Comparison of ENCODE assay signal across 8 cellular contexts in genomic region chr15:94526071-94526689, GRCh38.
DNase-seq lines count a peak whose midpoint lies in the region; ATAC-seq and TF ChIP-seq lines count a peak whose summit lies in the region.
"Had no signal": no experiment of that assay in that cellular context is flagged by ENCODE, and none has a peak within 500 bp of the region (broad histone marks: within the 10 kb centered on the region; RNA-seq: fewer than 3 reads in every experiment).

No MANE protein-coding gene starts in this region.

- H3K36me3 Mint-ChIP-seq in WTC11 = no peaks in the 10 kb centered on the region
- no peaks in the 10 kb centered on the region for H3K36me3 Mint-ChIP-seq in nephron progenitor cell (ENCODE audit: low read depth)
- no peaks in the 10 kb centered on the region for H3K36me3 Mint-ChIP-seq in CD8-positive, alpha-beta T cell

- H3K4me3 ChIP-seq in CD8-positive, alpha-beta T cell (ENCODE audit: low read depth, low read length) = no peak overlapping the region

- no peak overlapping the region for H3K27ac ChIP-seq in CD8-positive, alpha-beta T cell (ENCODE audit: low read depth, low read length)

- POLR2A ChIA-PET in WTC11 (lab: Charles Lee) = no interaction called here
- POLR2A ChIA-PET in CD8-positive, alpha-beta T cell (lab: Charles Lee) = no interaction called here

- H3K27me3 ChIP-seq in CD8-positive, alpha-beta T cell (ENCODE audit: insufficient read depth, low read length) = no peaks in the 10 kb centered on the region

- H3K27ac Mint-ChIP-seq in WTC11 = no peak overlapping the region
- H3K27ac Mint-ChIP-seq in nephron progenitor cell = no peak overlapping the region
- no peak overlapping the region for H3K27ac Mint-ChIP-seq in CD8-positive, alpha-beta T cell

- peak; percentile 68 for TF ChIP-seq CTCF in WTC11 (IDR thresholded peaks at IDR 0.05)
- peak; percentile 54 for TF ChIP-seq CTCF in nephron progenitor cell (IDR thresholded peaks at IDR 0.05)
- no peak for TF ChIP-seq CTCF in CD8-positive, alpha-beta T cell (IDR thresholded peaks at IDR 0.05)

- no peaks in the 10 kb centered on the region for H3K9me3 ChIP-seq in CD8-positive, alpha-beta T cell (ENCODE audit: low read length)

- peak; percentile 25 for DNase-seq in WTC11 (ENCODE audit: low spot score)
- DNase-seq in nephron progenitor cell = no peak
- DNase-seq in NCI-H2029 (lab: John Stamatoyannopoulos, UW) = no peak
- DNase-seq in CD8-positive, alpha-beta T cell = no peak
- no peak for DNase-seq in NCI-H2196 treated with DMSO at 0.1 percent for 48 hours (lab: John Stamatoyannopoulos, UW; ENCODE audit: unreplicated experiment)
- DNase-seq: nucleus accumbens had no signal

- H3K36me3 ChIP-seq in CD8-positive, alpha-beta T cell (ENCODE audit: insufficient read depth, low read length) = no peaks in the 10 kb centered on the region

- H3K27me3 Mint-ChIP-seq in WTC11 (ENCODE audit: low read depth) = no peaks in the 10 kb centered on the region
- H3K27me3 Mint-ChIP-seq in nephron progenitor cell (ENCODE audit: low read depth, poor library complexity) = peaks cover 2% of the 10 kb centered on the region
- H3K27me3 Mint-ChIP-seq in CD8-positive, alpha-beta T cell (ENCODE audit: low read depth) = peaks cover 3% of the 10 kb centered on the region

- CTCF ChIA-PET in WTC11 (lab: Charles Lee) = interaction anchor here (0.5 to 1.8 kb wide), 19 partner anchors 11 to 573 kb away, joined by 3 to 9 read pairs (median 4); no protein-coding TSS in a partner anchor
- CTCF ChIA-PET in CD8-positive, alpha-beta T cell (lab: Charles Lee) = no interaction called here

- peaks cover 38% of the 10 kb centered on the region for H3K4me1 Mint-ChIP-seq in WTC11
- peaks cover 23% of the 10 kb centered on the region for H3K4me1 Mint-ChIP-seq in nephron progenitor cell
- no peaks in the 10 kb centered on the region for H3K4me1 Mint-ChIP-seq in CD8-positive, alpha-beta T cell (ENCODE audit: low read depth)

- H3K9me3 Mint-ChIP-seq in WTC11 (no peaks in the 10 kb centered on the region), nephron progenitor cell (peaks cover 12% of the 10 kb centered on the region)
- H3K9me3 Mint-ChIP-seq in CD8-positive, alpha-beta T cell = no peaks in the 10 kb centered on the region

- H3K4me1 ChIP-seq in CD8-positive, alpha-beta T cell (ENCODE audit: insufficient read depth, low read length) = no peaks in the 10 kb centered on the region

- intact Hi-C loops in CD8-positive, alpha-beta T cell (cut with DNase I, micrococcal nuclease) = no loop called here

- H3K4me3 Mint-ChIP-seq in WTC11 (no peak overlapping the region), nephron progenitor cell (no peak overlapping the region)
- H3K4me3 Mint-ChIP-seq in CD8-positive, alpha-beta T cell = no peak overlapping the region

- ATAC-seq in GM18868 (IDR thresholded peaks at IDR 0.05; ENCODE audit: unreplicated experiment) (peak; percentile 84), HG02938 (IDR thresholded peaks at IDR 0.05; ENCODE audit: unreplicated experiment) (peak; percentile 71), WTC11 (peak; percentile 95)
- ATAC-seq in CD8-positive, alpha-beta T cell = no peak

TF ChIP-seq in WTC11, 78 proteins besides CTCF, POLR2A, EP300 and RAD21:
- TF ChIP-seq IRF2 (CRISPR knock-in tag; IDR thresholded peaks at IDR 0.05; ENCODE audit: borderline replicate concordance, low read depth) (no peak), ETV6 (CRISPR knock-in tag; IDR thresholded peaks at IDR 0.05) (no peak), ZNF532 (CRISPR knock-in tag; IDR thresholded peaks at IDR 0.05; ENCODE audit: borderline replicate concordance) (no peak), SP1 (CRISPR knock-in tag; conservative IDR thresholded peaks at IDR 0.05) (no peak), TCF7 (CRISPR knock-in tag; IDR thresholded peaks at IDR 0.05; ENCODE audit: low read depth) (no peak)
TF ChIP-seq in WTC11: peak in this region for 0.
